ENCODE assay signal across 11 cellular contexts in genomic region chr7:137987011-137987334, GRCh38. TPM values are rescaled to one million over a fixed set of nuclear protein-coding genes. Genes with fewer than 3 reads are reported as not detected.
DNase-seq lines count a peak whose midpoint lies in the region; ATAC-seq and TF ChIP-seq lines count a peak whose summit lies in the region.
"Had no signal": no experiment of that assay in that cellular context is flagged by ENCODE, and none has a peak within 500 bp of the region (broad histone marks: within the 10 kb centered on the region; RNA-seq: fewer than 3 reads in every experiment).

No MANE protein-coding gene starts in this region.

- H3K27me3 ChIP-seq in ACC112 (ENCODE audit: insufficient read depth, low read length) (no peaks in the 10 kb centered on the region), gastroesophageal sphincter (no peaks in the 10 kb centered on the region), psoas muscle (ENCODE audit: insufficient read depth in 3 of 3, low read length in 2 of 3) (no peaks in the 10 kb centered on the region), mesendoderm (ENCODE audit: insufficient read depth, low read length, poor library complexity) (no peaks in the 10 kb centered on the region)

- H3K4me3 ChIP-seq in ACC112 (ENCODE audit: low read depth, low read length), result peak overlapping the region; percentile 38
- peak overlapping the region; percentile 5; the same call in 1 of the 2 replicates for H3K4me3 ChIP-seq in WI38 (ENCODE audit: low read depth, low read length)
- no peak overlapping the region for H3K4me3 ChIP-seq in gastroesophageal sphincter
- no peak overlapping the region for H3K4me3 ChIP-seq in psoas muscle
- no peak overlapping the region for H3K4me3 ChIP-seq in mesendoderm (ENCODE audit: low read length)

- H3K56ac ChIP-seq in mesendoderm (ENCODE audit: low read length), result no peak overlapping the region

- no peak overlapping the region for H2BK120ac ChIP-seq in mesendoderm (ENCODE audit: low read depth, low read length)

- no peak overlapping the region for H3K23ac ChIP-seq in mesendoderm (ENCODE audit: low read length)

- H3K79me2 ChIP-seq in ACC112 (ENCODE audit: control insufficient read depth, insufficient read depth, low read length, unreplicated experiment), result peaks cover 93% of the 10 kb centered on the region
- H3K79me2 ChIP-seq in mesendoderm (ENCODE audit: control insufficient read depth, insufficient read depth, low read length), result peaks cover 83% of the 10 kb centered on the region

- no peak overlapping the region for H4K5ac ChIP-seq in mesendoderm (ENCODE audit: low read length)

- DNase-seq in psoas muscle (no peak), NCI-H2196 treated with DMSO at 0.1 percent for 48 hours (lab: John Stamatoyannopoulos, UW; ENCODE audit: unreplicated experiment) (no peak), NCI-H1694 treated with DMSO at 0.1 percent for 48 hours (lab: John Stamatoyannopoulos, UW) (no peak), mesendoderm (no peak), epidermal melanocyte (ENCODE audit: insufficient read length, low spot score) (no peak)
- DNase-seq: foreskin melanocyte, GOT3, NCI-H2171 had no signal

- WGBS in gastroesophageal sphincter (ENCODE audit: low coverage in 1 of 2), 2 donors, result 46 to 55% methylated on average over 2 of the region's 3 CpGs
- WGBS in psoas muscle, 3 donors, result 70 to 80% (median 76%) methylated on average over 3 of the region's 3 CpGs
- no CpG with 5 or more reads among the region's 3 CpGs for WGBS in mesendoderm (ENCODE audit: extremely low coverage, insufficient coverage, low lambda C conversion rate)

- TF ChIP-seq CTCF in WI38 (IDR thresholded peaks at IDR 0.05; ENCODE audit: low read depth, low read length) (no peak), gastroesophageal sphincter (IDR thresholded peaks at IDR 0.05) (no peak), psoas muscle (IDR thresholded peaks at IDR 0.05) (no peak)

- no peak overlapping the region for H3K4ac ChIP-seq in mesendoderm (ENCODE audit: low read depth, low read length)

- no peak for TF ChIP-seq POLR2A in gastroesophageal sphincter (IDR thresholded peaks at IDR 0.05)

- H3K36me3 ChIP-seq in ACC112 (ENCODE audit: insufficient read depth, low read length) (peaks cover 11% of the 10 kb centered on the region; the same call in 1 of the 2 replicates), gastroesophageal sphincter (no peaks in the 10 kb centered on the region), psoas muscle (ENCODE audit: insufficient read depth in 1 of 2, low read depth in 1 of 2) (no peaks in the 10 kb centered on the region), mesendoderm (ENCODE audit: control insufficient read depth, insufficient read depth, low read length) (no peaks in the 10 kb centered on the region)

- ATAC-seq in gastroesophageal sphincter, result no peak
- ATAC-seq in psoas muscle, result no peak

- peaks cover 39% of the 10 kb centered on the region for H3K79me1 ChIP-seq in mesendoderm (ENCODE audit: low read length)

- no peak overlapping the region for H2AK5ac ChIP-seq in mesendoderm (ENCODE audit: low read length)

- H3K9ac ChIP-seq in mesendoderm (ENCODE audit: low read length), result no peak overlapping the region

- H3K27ac ChIP-seq in ACC112 (ENCODE audit: low read depth, low read length) (peak overlapping the region; percentile 79), gastroesophageal sphincter (peak overlapping the region in 3 of 4 donors; percentile 64 to 74 (median 65)), psoas muscle (peak overlapping the region; percentile 10), mesendoderm (ENCODE audit: low read depth, low read length) (no peak overlapping the region)

- intact Hi-C loops in psoas muscle (cut with DNase I), result loop anchor here in 1 of 2 donors (5.0 kb wide), 1 partner anchor 45 kb away; no protein-coding TSS in a partner anchor

- no peak overlapping the region for H2AFZ ChIP-seq in ACC112 (ENCODE audit: low read length, unreplicated experiment)

- no peak overlapping the region for H2BK5ac ChIP-seq in mesendoderm (ENCODE audit: low read length)

- no peak overlapping the region for H3K4me2 ChIP-seq in mesendoderm (ENCODE audit: low read length)

- H4K8ac ChIP-seq in mesendoderm (ENCODE audit: low read depth, low read length), result no peak overlapping the region

- no peaks in the 10 kb centered on the region for H3K9me3 ChIP-seq in gastroesophageal sphincter
- no peaks in the 10 kb centered on the region for H3K9me3 ChIP-seq in psoas muscle

- no peak overlapping the region for H3K18ac ChIP-seq in mesendoderm (ENCODE audit: low read length)

- TF ChIP-seq EP300 in gastroesophageal sphincter (IDR thresholded peaks at IDR 0.05), result no peak

- peaks cover 88% of the 10 kb centered on the region for H3K4me1 ChIP-seq in ACC112 (ENCODE audit: control insufficient read depth, insufficient read depth, low read length, unreplicated experiment)
- H3K4me1 ChIP-seq in gastroesophageal sphincter, result peaks cover 25 to 99% (median 69%) of the 10 kb centered on the region in 3 donors
- H3K4me1 ChIP-seq in psoas muscle, result peaks cover 42% of the 10 kb centered on the region
- H3K4me1 ChIP-seq in mesendoderm (ENCODE audit: control insufficient read depth, low read depth, low read length), result peaks cover 4% of the 10 kb centered on the region

- no peak overlapping the region for H2BK15ac ChIP-seq in mesendoderm (replicated peaks; ENCODE audit: low read depth)

RNA-seq across cellular contexts. Expression of gene CREB3L2, which starts 14.9 kb away (rescaled TPM):
- total RNA-seq in gastroesophageal sphincter (10 to 100 TPM; 33.1 to 59.1 (median 43.3) TPM), psoas muscle (10 to 100 TPM in 2 of 4 donors, 1 to 10 TPM in 2; 6.7 to 14.7 (median 10.9) TPM)
- 1 to 10 TPM; 2.2 to 3.6 (median 3.3) TPM for polyA plus RNA-seq in psoas muscle
- 32.4 TPM for polyA plus RNA-seq in mesendoderm (2013, experiment 1 of 2)
- polyA plus RNA-seq in mesendoderm (2013, experiment 2 of 2), result 30.3 TPM

Comparison
In these comparisons a context has a peak if more than half of its experiments do, and no peak if none do; other contexts are left out.
1. H3K4me3 ChIP-seq: peak in ACC112 (single experiment) and WI38 (single experiment); none in gastroesophageal sphincter (0 of 2), psoas muscle (single experiment) and mesendoderm (single experiment).